ENCODE assay signal across 1 cellular context in the genomic region with DNA sequence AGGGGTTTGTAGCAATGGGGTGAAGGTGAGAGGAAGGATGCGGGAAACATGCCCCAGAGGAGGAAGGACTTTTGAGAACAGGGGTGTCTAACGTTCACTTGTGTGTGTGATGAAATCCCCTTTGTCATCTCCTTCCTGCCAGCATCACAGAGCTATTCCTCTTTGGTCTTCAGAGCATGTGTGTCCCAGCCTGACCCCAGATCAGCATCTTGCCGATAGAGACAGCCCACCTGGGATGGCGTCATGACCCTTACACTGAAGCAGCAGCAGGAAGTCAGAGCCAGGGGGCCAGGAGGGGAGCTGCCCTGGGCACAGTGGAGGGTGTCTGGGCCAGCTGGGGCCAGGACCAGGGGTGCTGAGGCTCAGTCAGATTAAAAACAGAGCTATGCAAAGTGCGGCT.
TF ChIP-seq lines count a peak whose summit lies in the region.

No MANE protein-coding gene starts in this region.

TF ChIP-seq in GM12878, 131 proteins besides CTCF, POLR2A, EP300 and RAD21 (continued from another document):
- TF ChIP-seq, protein P1, sequence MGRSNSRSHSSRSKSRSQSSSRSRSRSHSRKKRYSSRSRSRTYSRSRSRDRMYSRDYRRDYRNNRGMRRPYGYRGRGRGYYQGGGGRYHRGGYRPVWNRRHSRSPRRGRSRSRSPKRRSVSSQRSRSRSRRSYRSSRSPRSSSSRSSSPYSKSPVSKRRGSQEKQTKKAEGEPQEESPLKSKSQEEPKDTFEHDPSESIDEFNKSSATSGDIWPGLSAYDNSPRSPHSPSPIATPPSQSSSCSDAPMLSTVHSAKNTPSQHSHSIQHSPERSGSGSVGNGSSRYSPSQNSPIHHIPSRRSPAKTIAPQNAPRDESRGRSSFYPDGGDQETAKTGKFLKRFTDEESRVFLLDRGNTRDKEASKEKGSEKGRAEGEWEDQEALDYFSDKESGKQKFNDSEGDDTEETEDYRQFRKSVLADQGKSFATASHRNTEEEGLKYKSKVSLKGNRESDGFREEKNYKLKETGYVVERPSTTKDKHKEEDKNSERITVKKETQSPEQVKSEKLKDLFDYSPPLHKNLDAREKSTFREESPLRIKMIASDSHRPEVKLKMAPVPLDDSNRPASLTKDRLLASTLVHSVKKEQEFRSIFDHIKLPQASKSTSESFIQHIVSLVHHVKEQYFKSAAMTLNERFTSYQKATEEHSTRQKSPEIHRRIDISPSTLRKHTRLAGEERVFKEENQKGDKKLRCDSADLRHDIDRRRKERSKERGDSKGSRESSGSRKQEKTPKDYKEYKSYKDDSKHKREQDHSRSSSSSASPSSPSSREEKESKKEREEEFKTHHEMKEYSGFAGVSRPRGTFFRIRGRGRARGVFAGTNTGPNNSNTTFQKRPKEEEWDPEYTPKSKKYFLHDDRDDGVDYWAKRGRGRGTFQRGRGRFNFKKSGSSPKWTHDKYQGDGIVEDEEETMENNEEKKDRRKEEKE (IDR thresholded peaks at IDR 0.05): no peak
- no peak for TF ChIP-seq POLR2AphosphoS5 (IDR thresholded peaks at IDR 0.05; ENCODE audit: low read length)
- TF ChIP-seq HCFC1 (IDR thresholded peaks at IDR 0.05; ENCODE audit: low read length): no peak
- no peak for TF ChIP-seq MEF2B (IDR thresholded peaks at IDR 0.05; ENCODE audit: partially characterized antibody, poor library complexity, severe bottlenecking)
- TF ChIP-seq PAX5 (IDR thresholded peaks at IDR 0.05; ENCODE audit: borderline replicate concordance, low read depth, low read length): no peak
- no peak for TF ChIP-seq NRF1 (conservative IDR thresholded peaks at IDR 0.05; ENCODE audit: low read depth, low read length)
- TF ChIP-seq RUNX3 (IDR thresholded peaks at IDR 0.05; ENCODE audit: low read length): no peak
